ENCODE assay signal across 14 cellular contexts in genomic region chr9:14310247-14310646, GRCh38. TPM values are rescaled to one million over a fixed set of nuclear protein-coding genes. Genes with fewer than 3 reads are reported as not detected.
A peak's percentile ranks its signal among the peaks of the same experiment; 100 is the strongest.
DNase-seq lines count a peak whose midpoint lies in the region; TF ChIP-seq lines count a peak whose summit lies in the region.
"Had no signal": no experiment of that assay in that cellular context is flagged by ENCODE, and none has a peak within 500 bp of the region (broad histone marks: within the 10 kb centered on the region; RNA-seq: fewer than 3 reads in every experiment).

No MANE protein-coding gene starts in this region.

- no peak overlapping the region for H4K5ac ChIP-seq in H9 (ENCODE audit: insufficient read length, low read depth, low read length)

- peaks cover 20% of the 10 kb centered on the region for H3K4me1 Mint-ChIP-seq in Calu3 (ENCODE audit: low read depth, unreplicated experiment)
- peaks cover 25 to 30% of the 10 kb centered on the region in 2 experiments for H3K4me1 Mint-ChIP-seq in H9

- no peak overlapping the region for H4K8ac ChIP-seq in H9 (replicated peaks; ENCODE audit: insufficient read length, low read depth, low read length)

- peaks cover 15% of the 10 kb centered on the region for H3K23me2 ChIP-seq in H9 (ENCODE audit: insufficient read length, low read depth, low read length, poor library complexity, severe bottlenecking)

- H3K14ac ChIP-seq in H9 (ENCODE audit: insufficient read depth, low read length): no peak overlapping the region

- H3K36me3 ChIP-seq in adipocyte (ENCODE audit: control insufficient read depth, insufficient read depth, low read length, severe bottlenecking) (peaks cover 14% of the 10 kb centered on the region), sigmoid colon (peaks cover 0 to 13% (median 4%) of the 10 kb centered on the region in 4 donors)
- H3K36me3 ChIP-seq: WERI-Rb-1 had no signal

- no peaks in the 10 kb centered on the region for H3K79me2 ChIP-seq in H9 (ENCODE audit: insufficient read depth, low read length)

- H3K4me3 ChIP-seq in adipocyte (ENCODE audit: low read length) (peak overlapping the region; percentile 94), fibroblast of pulmonary artery (replicated peaks; ENCODE audit: low read depth, low read length) (peak overlapping the region; percentile 99), sigmoid colon (peak overlapping the region in 3 of 4 donors; percentile 62 to 87 (median 84))

- H3K4me3 Mint-ChIP-seq in Calu3 (ENCODE audit: low read depth, unreplicated experiment) (peak overlapping the region; percentile 54), H9 (no peak overlapping the region)
- H3K4me3 Mint-ChIP-seq: activated naive CD8-positive, alpha-beta T cell treated with anti-CD3 and anti-CD28 coated beads, Interleukin-2, amount 10 ng/mL, durations not matched to agents 7 days and 5 days; effector memory CD8-positive, alpha-beta T cell; naive B cell had no signal

- in situ Hi-C loops in ACHN (cut with HindIII; ENCODE audit: low pct_ligation_motif_present, low pct_unique_long_range_greater_than_20kb, low sequenced_read_pairs): no loop called here

- H3K27me3 ChIP-seq in adipocyte (replicated peaks; ENCODE audit: control insufficient read depth, insufficient read depth, low read length) (no peaks in the 10 kb centered on the region), sigmoid colon (no peaks in the 10 kb centered on the region), H9 (ENCODE audit: insufficient read depth, low read length) (no peaks in the 10 kb centered on the region)

- 27 to 54% methylated on average over 2 of the region's 2 CpGs for WGBS in sigmoid colon, 2 donors
- WGBS in H9 (ENCODE audit: extremely low coverage, insufficient read length, low lambda C conversion rate): no CpG with 5 or more reads among the region's 2 CpGs

- TF ChIP-seq CTCF in Calu3 (IDR thresholded peaks at IDR 0.05; ENCODE audit: unreplicated experiment): no peak
- no peak for TF ChIP-seq CTCF in fibroblast of pulmonary artery (IDR thresholded peaks at IDR 0.05; ENCODE audit: low read length, missing control alignments)
- TF ChIP-seq CTCF in sigmoid colon (IDR thresholded peaks at IDR 0.05): no peak
- TF ChIP-seq CTCF in H9 (conservative IDR thresholded peaks at IDR 0.05): no peak

- H4K91ac ChIP-seq in H9 (ENCODE audit: insufficient read length, low read depth, low read length): no peak overlapping the region

- H2BK20ac ChIP-seq in H9 (ENCODE audit: low read depth, low read length, poor library complexity, severe bottlenecking): no peak overlapping the region

- H3K4me1 ChIP-seq in adipocyte (ENCODE audit: control insufficient read depth, insufficient read depth, low read length): peaks cover 43% of the 10 kb centered on the region
- peaks cover 0 to 51% (median 24%) of the 10 kb centered on the region in 4 donors for H3K4me1 ChIP-seq in sigmoid colon
- no peaks in the 10 kb centered on the region; the same call in 1 of the 2 replicates for H3K4me1 ChIP-seq in H9 (ENCODE audit: insufficient read depth, low read length)

- no peak overlapping the region for H2AFZ ChIP-seq in H9 (ENCODE audit: low read length)

- no peak overlapping the region for H3T11ph ChIP-seq in H9 (ENCODE audit: low read length)

- no peaks in the 10 kb centered on the region for H3K27me3 Mint-ChIP-seq in Calu3 (ENCODE audit: unreplicated experiment)
- H3K27me3 Mint-ChIP-seq in H9 (ENCODE audit: low read depth): peaks cover 12% of the 10 kb centered on the region

- H3K27ac ChIP-seq in sigmoid colon: peak overlapping the region in 3 of 4 donors; percentile 15 to 99 (median 39)
- no peak overlapping the region for H3K27ac ChIP-seq in H9 (ENCODE audit: insufficient read length, low read depth, low read length)
- H3K27ac ChIP-seq: WERI-Rb-1 had no signal

- H2BK15ac ChIP-seq in H9 (ENCODE audit: low read depth, low read length): no peak overlapping the region

- DNase-seq in Calu3: no peak
- DNase-seq in adipocyte (ENCODE audit: low read depth): no peak
- no peak for DNase-seq in fibroblast of pulmonary artery (ENCODE audit: low read depth)
- no peak for DNase-seq in sigmoid colon
- DNase-seq in ACHN: no peak
- no peak for DNase-seq in H9
- DNase-seq in cerebellar nuclear complex (lab: John Stamatoyannopoulos, UW): no peak
- DNase-seq in activated CD4-positive, alpha-beta T cell treated with anti-CD3 and anti-CD28 coated beads for 1 hour: no peak
- DNase-seq: activated naive CD8-positive, alpha-beta T cell treated with anti-CD3 and anti-CD28 coated beads, Interleukin-2, amount 10 ng/mL, durations not matched to agents 7 days and 5 days; effector memory CD8-positive, alpha-beta T cell; naive B cell; stimulated activated CD4-positive, alpha-beta T cell treated with anti-CD3 and anti-CD28 coated beads, Interleukin-15, amount 100 ng/mL, for 24 hours; WERI-Rb-1 had no signal

- no peak overlapping the region for H3K4ac ChIP-seq in H9 (ENCODE audit: low read depth, low read length)

- intact Hi-C loops in Calu3 (cut with micrococcal nuclease; ENCODE audit: unreplicated experiment): no loop called here
- intact Hi-C loops in sigmoid colon (cut with DNase I): loop anchor here (5.0 kb wide), 3 partner anchors 38 to 213 kb away; no protein-coding TSS in a partner anchor

- no peak overlapping the region for H3K27ac Mint-ChIP-seq in Calu3 (ENCODE audit: unreplicated experiment)
- no peak overlapping the region for H3K27ac Mint-ChIP-seq in H9
- H3K27ac Mint-ChIP-seq: activated naive CD8-positive, alpha-beta T cell treated with anti-CD3 and anti-CD28 coated beads, Interleukin-2, amount 10 ng/mL, durations not matched to agents 7 days and 5 days; CD14-positive monocyte; effector memory CD8-positive, alpha-beta T cell; naive B cell had no signal

- no peak overlapping the region for H3K4me2 ChIP-seq in H9 (ENCODE audit: insufficient read depth, insufficient read length, low read length)

- H3K18ac ChIP-seq in H9 (ENCODE audit: insufficient read length, low read depth, low read length): no peak overlapping the region

- H3K9ac ChIP-seq in adipocyte (ENCODE audit: low read length) (peak overlapping the region; percentile 97), H9 (ENCODE audit: extremely low read depth, insufficient read length, low read length) (no peak overlapping the region)

- H2AK5ac ChIP-seq in H9 (ENCODE audit: insufficient read length, low read length): no peak overlapping the region

- CTCF ChIA-PET in Calu3 (lab: Charles Lee): no interaction called here

- H2BK12ac ChIP-seq in H9 (ENCODE audit: insufficient read length, low read depth, low read length): no peak overlapping the region

- BruUV-seq in Calu3 (replicated peaks; lab: Mats Ljungman, UMichigan): no TSS peak

- no peak for TF ChIP-seq EP300 in sigmoid colon (IDR thresholded peaks at IDR 0.05)

- H3K23ac ChIP-seq in H9 (ENCODE audit: insufficient read length, low read depth, low read length): no peak overlapping the region

- H3K36me3 Mint-ChIP-seq in Calu3 (ENCODE audit: insufficient read depth, unreplicated experiment) (peaks cover 56% of the 10 kb centered on the region), H9 (ENCODE audit: insufficient read depth in 1 of 3, low read depth in 3 of 3) (peaks cover 0 to 13% (median 4%) of the 10 kb centered on the region in 3 experiments; a peak in 6 of 7 replicates)

- no peak overlapping the region for H3K56ac ChIP-seq in H9 (ENCODE audit: insufficient read length, low read depth, low read length)

- no peaks in the 10 kb centered on the region for H3K9me3 ChIP-seq in adipocyte (ENCODE audit: control insufficient read depth, low read length)
- H3K9me3 ChIP-seq in sigmoid colon: no peaks in the 10 kb centered on the region
- H3K9me3 ChIP-seq in H9 (ENCODE audit: control insufficient read depth, low read depth, low read length): no peaks in the 10 kb centered on the region

- no peak for TF ChIP-seq POLR2A in sigmoid colon (IDR thresholded peaks at IDR 0.05)

- no peak overlapping the region for H2BK5ac ChIP-seq in H9 (ENCODE audit: insufficient read length, low read length)

- H3K9me3 Mint-ChIP-seq in Calu3 (ENCODE audit: low read depth, unreplicated experiment) (no peaks in the 10 kb centered on the region), H9 (0 out of 5 replicates have a peak, but pooled peaks cover 0 to 2% of the 10 kb centered on the region in 2 experiments)
- H3K9me3 Mint-ChIP-seq: activated naive CD8-positive, alpha-beta T cell treated with anti-CD3 and anti-CD28 coated beads, Interleukin-2, amount 10 ng/mL, durations not matched to agents 7 days and 5 days; effector memory CD8-positive, alpha-beta T cell had no signal

- H3K79me1 ChIP-seq in H9 (ENCODE audit: insufficient read depth, low read depth, low read length, poor library complexity, severe bottlenecking): no peaks in the 10 kb centered on the region

- no peak overlapping the region for H2BK120ac ChIP-seq in H9 (ENCODE audit: low read depth, low read length, poor library complexity, severe bottlenecking)

- no peaks in the 10 kb centered on the region for H4K20me1 ChIP-seq in H9 (ENCODE audit: control insufficient read depth, insufficient read depth, insufficient read length)

RNA-seq across cellular contexts. Expression of gene NFIB, which starts 3.7 kb away (rescaled TPM):
- total RNA-seq in Calu3 (2022) (75.8 and 76.2 TPM in 2 replicates), sigmoid colon (100 to 1,000 TPM in 1 of 4 donors, 10 to 100 TPM in 3; 45.3 to 129 (median 59.9) TPM), H9 (2021) (13.3 and 14.3 TPM in 2 replicates)
- polyA plus RNA-seq in sigmoid colon: 10 to 100 TPM in 1 of 3 donors, 1 to 10 TPM in 2; 3.7 to 12.5 (median 4.8) TPM
- total RNA-seq: activated naive CD8-positive, alpha-beta T cell treated with anti-CD3 and anti-CD28 coated beads, Interleukin-2, amount 10 ng/mL, durations not matched to agents 7 days and 5 days had no signal
- polyA plus RNA-seq: CD14-positive monocyte had no signal
